8 cellular contexts compared by ENCODE assay signal in the genomic region with DNA sequence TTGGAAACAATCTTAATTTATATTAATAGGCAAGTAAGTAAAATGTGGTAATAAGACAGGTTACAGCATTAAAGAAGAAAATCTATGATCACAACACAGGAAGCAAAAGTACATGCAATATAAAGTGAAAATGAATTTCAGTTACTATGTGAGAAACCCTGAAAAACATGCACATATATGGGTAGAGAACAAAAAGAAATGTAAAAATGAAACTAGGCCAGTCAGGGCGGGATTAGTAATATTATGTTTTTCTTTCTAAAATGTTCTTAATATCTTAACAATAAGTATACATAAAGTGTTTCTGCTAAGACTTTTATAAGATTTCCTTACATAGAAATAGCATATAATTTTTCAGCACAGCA. TPM values are rescaled to one million over a fixed set of nuclear protein-coding genes. Genes with fewer than 3 reads are reported as not detected.
A peak's percentile ranks its signal among the peaks of the same experiment; 100 is the strongest.
DNase-seq lines count a peak whose midpoint lies in the region; ATAC-seq and TF ChIP-seq lines count a peak whose summit lies in the region.

No MANE protein-coding gene starts in this region.

- no peaks in the 10 kb centered on the region for H3K9me2 ChIP-seq in OCI-LY7 (ENCODE audit: insufficient read depth, low read length)

- H3K4me1 ChIP-seq in DND-41 (ENCODE audit: insufficient read depth, low read length) (peaks cover 24% of the 10 kb centered on the region; the same call in 1 of the 2 replicates), OCI-LY7 (ENCODE audit: insufficient read depth, low read length, poor library complexity, severe bottlenecking) (no peaks in the 10 kb centered on the region)

- ATAC-seq in DND-41 (ENCODE audit: insufficient read depth, low read depth) (peak; percentile 50; the same call in 1 of the 3 replicates), GM19467 (IDR thresholded peaks at IDR 0.05; ENCODE audit: unreplicated experiment) (peak; percentile 51), HG03432 (IDR thresholded peaks at IDR 0.05; ENCODE audit: unreplicated experiment) (peak; percentile 66)

- H3K9ac ChIP-seq in DND-41 (ENCODE audit: low read depth, low read length): no peak overlapping the region

- no TSS peak for BruUV-seq in OCI-LY7 (replicated peaks; lab: Mats Ljungman, UMichigan)

- H3K4me2 ChIP-seq in DND-41 (ENCODE audit: insufficient read depth, low read length) (no peak overlapping the region), OCI-LY7 (ENCODE audit: low read length) (no peak overlapping the region)

- H3K79me2 ChIP-seq in DND-41 (ENCODE audit: insufficient read depth, low read length) (no peaks in the 10 kb centered on the region), OCI-LY7 (ENCODE audit: insufficient read depth, low read depth, low read length) (no peaks in the 10 kb centered on the region)

- no peaks in the 10 kb centered on the region for H3K27me3 ChIP-seq in DND-41 (ENCODE audit: insufficient read depth, low read length, poor library complexity)

- H3K27ac ChIP-seq in DND-41 (ENCODE audit: low read length) (0 out of 2 replicates have a peak overlapping the region, but pooled peaks have one; percentile 27), OCI-LY7 (ENCODE audit: low read depth, low read length, poor library complexity, severe bottlenecking) (no peak overlapping the region)

- H3K4me3 ChIP-seq in DND-41 (ENCODE audit: low read depth in 1 of 2, low read length in 2 of 2) (no peak overlapping the region), OCI-LY7 (ENCODE audit: low read depth, low read length, poor library complexity, severe bottlenecking) (no peak overlapping the region)

- H4K20me1 ChIP-seq in DND-41 (ENCODE audit: insufficient read depth, low read length) (no peaks in the 10 kb centered on the region), OCI-LY7 (ENCODE audit: insufficient read depth, low read length) (no peaks in the 10 kb centered on the region)

- CTCF ChIA-PET in OCI-LY7 (lab: Charles Lee; ENCODE audit: unreplicated experiment): no interaction called here

- H3K36me3 ChIP-seq in DND-41 (ENCODE audit: insufficient read depth, low read length): peaks cover 9% of the 10 kb centered on the region; the same call in 1 of the 2 replicates
- H3K36me3 ChIP-seq in OCI-LY7 (ENCODE audit: insufficient read depth, low read length): no peaks in the 10 kb centered on the region

- intact Hi-C loops in OCI-LY7 (cut with micrococcal nuclease; ENCODE audit: unreplicated experiment) (no loop called here), posterior cingulate gyrus (cut with DNase I) (no loop called here)

- DNase-seq in DND-41 (no peak), fibroblast of peridontal ligament (ENCODE audit: extremely low read depth) (peak; percentile 20), DMS153 treated with DMSO at 0.1 percent for 48 hours (lab: John Stamatoyannopoulos, UW; ENCODE audit: unreplicated experiment) (no peak), OCI-LY7 (ENCODE audit: low spot score) (no peak), posterior cingulate gyrus (no peak), DMS153 (lab: John Stamatoyannopoulos, UW) (no peak)

- TF ChIP-seq CTCF in DND-41 (IDR thresholded peaks at IDR 0.05; ENCODE audit: borderline replicate concordance, extremely low read depth, low read length, poor library complexity, severe bottlenecking) (no peak), OCI-LY7 (conservative IDR thresholded peaks at IDR 0.05; ENCODE audit: low read length) (no peak)

- POLR2A ChIA-PET in OCI-LY7 (lab: Charles Lee): interaction anchor here (1.0 to 1.5 kb wide), 2 partner anchors 12 to 16 kb away, joined by 3 read pairs; a partner anchor contains a TSS

- H3K9me3 ChIP-seq in DND-41 (ENCODE audit: insufficient read depth, low read length, severe bottlenecking) (peaks cover 11% of the 10 kb centered on the region), OCI-LY7 (ENCODE audit: low read length) (no peaks in the 10 kb centered on the region)

- H2AFZ ChIP-seq in DND-41 (ENCODE audit: low read depth, low read length) (no peak overlapping the region), OCI-LY7 (ENCODE audit: low read length) (no peak overlapping the region)

RNA-seq across cellular contexts. Expression of a gene that starts 15.6 kb away (rescaled TPM):
- 2.0 and 4.4 TPM in 2 replicates for total RNA-seq in OCI-LY7 (2014; rRNA removed; shearing (Covaris generic))
- 2.6 and 3.7 TPM in 2 replicates for total RNA-seq in OCI-LY7 (2022)
